ENCODE assay signal across 16 cellular contexts in genomic region chr7:100107125-100107737, GRCh38. TPM values are rescaled to one million over a fixed set of nuclear protein-coding genes. Genes with fewer than 3 reads are reported as not detected.
A peak's percentile ranks its signal among the peaks of the same experiment; 100 is the strongest.
DNase-seq lines count a peak whose midpoint lies in the region; ATAC-seq and TF ChIP-seq lines count a peak whose summit lies in the region.
"Had no signal": no experiment of that assay in that cellular context is flagged by ENCODE, and none has a peak within 500 bp of the region (broad histone marks: within the 10 kb centered on the region; RNA-seq: fewer than 3 reads in every experiment).

No MANE protein-coding gene starts in this region.

- no peaks in the 10 kb centered on the region for H3K27me3 ChIP-seq in CD8-positive, alpha-beta memory T cell (ENCODE audit: insufficient read depth, low read length, poor library complexity, severe bottlenecking)
- H3K27me3 ChIP-seq: BLaER1 treated with 17β-estradiol and CSF1 and Interleukin-3, amounts not matched to agents 10 nM and 100 nM had no signal

- ATAC-seq in activated naive CD8-positive, alpha-beta T cell treated with anti-CD3 and anti-CD28 coated beads, Interleukin-2, amount 50 U/mL, for 24 hours = no peak
- ATAC-seq in left lobe of liver (peak; percentile 25), GM19452 (IDR thresholded peaks at IDR 0.05; ENCODE audit: unreplicated experiment) (no peak)

- H3K4me3 ChIP-seq in CD8-positive, alpha-beta memory T cell (ENCODE audit: low read length) = no peak overlapping the region
- H3K4me3 ChIP-seq: BLaER1 treated with 17β-estradiol and CSF1 and Interleukin-3, amounts not matched to agents 10 nM and 100 nM had no signal

- no peaks in the 10 kb centered on the region for H3K9me3 Mint-ChIP-seq in activated naive CD8-positive, alpha-beta T cell treated with anti-CD3 and anti-CD28 coated beads for 36 hours
- H3K9me3 Mint-ChIP-seq in activated naive CD8-positive, alpha-beta T cell treated with anti-CD3 and anti-CD28 coated beads, Interleukin-2, amount 50 U/mL, for 24 hours = no peaks in the 10 kb centered on the region
- H3K9me3 Mint-ChIP-seq in CD8-positive, alpha-beta memory T cell = no peaks in the 10 kb centered on the region

- CTCF ChIA-PET in RWPE1 (lab: Yijun Ruan, JAX) = no interaction called here
- CTCF ChIA-PET in CD8-positive, alpha-beta memory T cell (lab: Charles Lee) = interaction anchor here (1.7 kb wide), 1 partner anchor 24 kb away, joined by 5 read pairs; no protein-coding TSS in a partner anchor

- peaks cover 6% of the 10 kb centered on the region for H3K4me1 Mint-ChIP-seq in activated naive CD8-positive, alpha-beta T cell treated with anti-CD3 and anti-CD28 coated beads for 36 hours
- peaks cover 5% of the 10 kb centered on the region for H3K4me1 Mint-ChIP-seq in activated naive CD8-positive, alpha-beta T cell treated with anti-CD3 and anti-CD28 coated beads, Interleukin-2, amount 50 U/mL, for 24 hours
- H3K4me1 Mint-ChIP-seq in CD8-positive, alpha-beta memory T cell = peaks cover 8 to 10% (median 10%) of the 10 kb centered on the region in 3 donors

- H3K36me3 Mint-ChIP-seq in activated naive CD8-positive, alpha-beta T cell treated with anti-CD3 and anti-CD28 coated beads for 36 hours = peaks cover 16% of the 10 kb centered on the region
- H3K36me3 Mint-ChIP-seq in activated naive CD8-positive, alpha-beta T cell treated with anti-CD3 and anti-CD28 coated beads, Interleukin-2, amount 50 U/mL, for 24 hours (ENCODE audit: low read depth) = peaks cover 20% of the 10 kb centered on the region
- H3K36me3 Mint-ChIP-seq in CD8-positive, alpha-beta memory T cell = peaks cover 0 to 81% (median 6%) of the 10 kb centered on the region in 3 donors

- H3K27me3 Mint-ChIP-seq in activated naive CD8-positive, alpha-beta T cell treated with anti-CD3 and anti-CD28 coated beads for 36 hours = no peaks in the 10 kb centered on the region
- no peaks in the 10 kb centered on the region for H3K27me3 Mint-ChIP-seq in activated naive CD8-positive, alpha-beta T cell treated with anti-CD3 and anti-CD28 coated beads, Interleukin-2, amount 50 U/mL, for 24 hours
- no peaks in the 10 kb centered on the region for H3K27me3 Mint-ChIP-seq in CD8-positive, alpha-beta memory T cell

- peaks cover 31% of the 10 kb centered on the region for H3K36me3 ChIP-seq in CD8-positive, alpha-beta memory T cell (ENCODE audit: insufficient read depth, low read length)

- H3K9me3 ChIP-seq in CD8-positive, alpha-beta memory T cell (ENCODE audit: low read length) = no peaks in the 10 kb centered on the region
- H3K9me3 ChIP-seq: BLaER1 treated with 17β-estradiol and CSF1 and Interleukin-3, amounts not matched to agents 10 nM and 100 nM had no signal

- TF ChIP-seq CTCF in RWPE1 (conservative IDR thresholded peaks at IDR 0.05; ENCODE audit: low read depth) = no peak

- peak overlapping the region; percentile 16 for H3K27ac Mint-ChIP-seq in activated naive CD8-positive, alpha-beta T cell treated with anti-CD3 and anti-CD28 coated beads for 36 hours
- no peak overlapping the region for H3K27ac Mint-ChIP-seq in activated naive CD8-positive, alpha-beta T cell treated with anti-CD3 and anti-CD28 coated beads, Interleukin-2, amount 50 U/mL, for 24 hours
- peak overlapping the region in 1 of 8 donors; percentile 24 for H3K27ac Mint-ChIP-seq in CD8-positive, alpha-beta memory T cell

- no peak overlapping the region for H3K4me3 Mint-ChIP-seq in activated naive CD8-positive, alpha-beta T cell treated with anti-CD3 and anti-CD28 coated beads for 36 hours
- H3K4me3 Mint-ChIP-seq in activated naive CD8-positive, alpha-beta T cell treated with anti-CD3 and anti-CD28 coated beads, Interleukin-2, amount 50 U/mL, for 24 hours = no peak overlapping the region
- no peak overlapping the region for H3K4me3 Mint-ChIP-seq in CD8-positive, alpha-beta memory T cell

- peaks cover 4% of the 10 kb centered on the region for H3K4me1 ChIP-seq in CD8-positive, alpha-beta memory T cell (ENCODE audit: insufficient read depth, low read length)

- H3K27ac ChIP-seq in RWPE1 = peak overlapping the region; percentile 36
- no peak overlapping the region for H3K27ac ChIP-seq in CD8-positive, alpha-beta memory T cell (ENCODE audit: low read depth, low read length)
- H3K27ac ChIP-seq: BLaER1 treated with 17β-estradiol and CSF1 and Interleukin-3, amounts not matched to agents 10 nM and 100 nM had no signal

- POLR2A ChIA-PET in RWPE1 (lab: Yijun Ruan, JAX; ENCODE audit: low non-redundant PET) = no interaction called here
- POLR2A ChIA-PET in CD8-positive, alpha-beta memory T cell (lab: Charles Lee) = no interaction called here

- no peak for DNase-seq in activated naive CD8-positive, alpha-beta T cell treated with anti-CD3 and anti-CD28 coated beads for 36 hours
- DNase-seq in activated naive CD8-positive, alpha-beta T cell treated with anti-CD3 and anti-CD28 coated beads, Interleukin-2, amount 50 U/mL, for 24 hours = no peak
- DNase-seq in RWPE1 (ENCODE audit: low spot score) = no peak
- DNase-seq in left lobe of liver (ENCODE audit: low spot score) = no peak
- DNase-seq in NCI-H345 treated with DMSO at 0.1 percent for 48 hours (lab: John Stamatoyannopoulos, UW; ENCODE audit: unreplicated experiment) = no peak
- DNase-seq in CD8-positive, alpha-beta memory T cell = no peak
- DNase-seq: DMS 273 treated with DMSO at 0.1 percent for 48 hours, GF-D8, GOT3, KG1, NCI-H1048, NCI-H2227 treated with DMSO at 0.1 percent for 48 hours, NCI-H524 treated with DMSO at 0.1 percent for 48 hours, SIG-M5 had no signal

RNA-seq across cellular contexts. Expression of gene AP4M1, which starts 5.8 kb away (rescaled TPM):
- total RNA-seq in activated naive CD8-positive, alpha-beta T cell treated with anti-CD3 and anti-CD28 coated beads for 36 hours = 10 to 100 TPM; 13.0 to 13.1 TPM
- 4.5 TPM for total RNA-seq in left lobe of liver
- 10 to 100 TPM; 13.8 to 17.3 TPM for total RNA-seq in CD8-positive, alpha-beta memory T cell
- 5.2 TPM for polyA plus RNA-seq in CD8-positive, alpha-beta memory T cell

RNA-seq across cellular contexts. Expression of gene MCM7, which starts 6.0 kb away (rescaled TPM):
- total RNA-seq in activated naive CD8-positive, alpha-beta T cell treated with anti-CD3 and anti-CD28 coated beads for 36 hours = 100 to 1,000 TPM; 476 to 482 TPM
- 17.7 TPM for total RNA-seq in left lobe of liver
- 100 to 1,000 TPM; 440 to 452 TPM for total RNA-seq in CD8-positive, alpha-beta memory T cell
- polyA plus RNA-seq in CD8-positive, alpha-beta memory T cell = 28.9 TPM

RNA-seq across cellular contexts. Expression of gene TAF6, which starts 11.9 kb away (rescaled TPM):
- 10 to 100 TPM; 59.7 to 61.1 TPM for total RNA-seq in activated naive CD8-positive, alpha-beta T cell treated with anti-CD3 and anti-CD28 coated beads for 36 hours
- 14.9 TPM for total RNA-seq in left lobe of liver
- 10 to 100 TPM; 75.7 to 82.3 TPM for total RNA-seq in CD8-positive, alpha-beta memory T cell
- polyA plus RNA-seq in CD8-positive, alpha-beta memory T cell = 39.8 TPM

RNA-seq across cellular contexts. Expression of gene CNPY4, which starts 12.2 kb away (rescaled TPM):
- total RNA-seq in activated naive CD8-positive, alpha-beta T cell treated with anti-CD3 and anti-CD28 coated beads for 36 hours = 10 to 100 TPM; 10.1 to 10.2 TPM
- total RNA-seq in left lobe of liver = 2.4 TPM
- 10 to 100 TPM; 18.9 to 19.0 TPM for total RNA-seq in CD8-positive, alpha-beta memory T cell
- 24.1 TPM for polyA plus RNA-seq in CD8-positive, alpha-beta memory T cell

RNA-seq across cellular contexts. Expression of gene COPS6, which starts 18.5 kb away (rescaled TPM):
- total RNA-seq in activated naive CD8-positive, alpha-beta T cell treated with anti-CD3 and anti-CD28 coated beads for 36 hours = 10 to 100 TPM; 96.3 to 97.2 TPM
- 42.6 TPM for total RNA-seq in left lobe of liver
- 100 to 1,000 TPM; 110 to 111 TPM for total RNA-seq in CD8-positive, alpha-beta memory T cell
- 144 TPM for polyA plus RNA-seq in CD8-positive, alpha-beta memory T cell

Comparison
In these comparisons a context has a peak if more than half of its experiments do, and no peak if none do; other contexts are left out.
1. RNA of gene MCM7, which starts 6.0 kb away (total RNA-seq): 476 to 482 TPM in activated naive CD8-positive, alpha-beta T cell treated with anti-CD3 and anti-CD28 coated beads for 36 hours and 440 to 452 TPM in CD8-positive, alpha-beta memory T cell; 17.7 TPM in left lobe of liver (single experiment); every median in the first group is over 10 times any median in the second.